ENCODE assay signal across 5 cellular contexts in the genomic region with DNA sequence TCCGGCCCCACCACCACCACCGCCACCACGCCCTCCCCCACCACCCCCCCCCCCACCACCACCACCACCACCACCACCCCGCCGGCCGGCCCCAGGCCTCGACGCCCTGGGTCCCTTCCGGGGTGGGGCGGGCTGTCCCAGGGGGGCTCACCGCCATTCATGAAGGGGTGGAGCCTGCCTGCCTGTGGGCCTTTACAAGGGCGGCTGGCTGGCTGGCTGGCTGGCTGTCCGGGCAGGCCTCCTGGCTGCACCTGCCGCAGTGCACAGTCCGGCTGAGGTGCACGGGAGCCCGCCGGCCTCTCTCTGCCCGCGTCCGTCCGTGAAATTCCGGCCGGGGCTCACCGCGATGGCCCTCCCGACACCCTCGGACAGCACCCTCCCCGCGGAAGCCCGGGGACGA. TPM values are rescaled to one million over a fixed set of nuclear protein-coding genes. Genes with fewer than 3 reads are reported as not detected.
"Had no signal": no experiment of that assay in that cellular context is flagged by ENCODE, and none has a peak within 500 bp of the region (broad histone marks: within the 10 kb centered on the region; RNA-seq: fewer than 3 reads in every experiment).

TSS of gene DUX4 (plus strand) at position 347 of the 400 bp plus-strand sequence. CDS start at position 347, 0 bp downstream.

RNA-seq across cellular contexts. Expression of gene DUX4, which starts in this region (rescaled TPM):
- total RNA-seq: GM23338, H1, H9, HT-29, IMR-90 had no signal
- polyA plus RNA-seq: GM23338, H1, IMR-90 had no signal
